In genomic region chr9:114616684-114617520, GRCh38 we compare ENCODE assay signal across 1 cellular context.
TF ChIP-seq lines count a peak whose summit lies in the region.

No MANE protein-coding gene starts in this region.

TF ChIP-seq in HepG2, 621 proteins besides CTCF, POLR2A, EP300 and RAD21:
- TF ChIP-seq KDM2A (CRISPR knock-in tag; IDR thresholded peaks at IDR 0.05; ENCODE audit: borderline replicate concordance, low read depth): no peak
- TF ChIP-seq NR2F6 (IDR thresholded peaks at IDR 0.05): peak; percentile 58; the same call in 1 of the 2 replicates
- TF ChIP-seq NR2F6 (CRISPR knock-in tag; IDR thresholded peaks at IDR 0.05): no peak
- TF ChIP-seq ZNF24 (IDR thresholded peaks at IDR 0.05): no peak
- TF ChIP-seq PATZ1 (CRISPR knock-in tag; IDR thresholded peaks at IDR 0.05): peak; percentile 87
- TF ChIP-seq CHD2 (IDR thresholded peaks at IDR 0.05; ENCODE audit: low read depth, low read length): no peak
- TF ChIP-seq ZNF687 (CRISPR knock-in tag; IDR thresholded peaks at IDR 0.05): peak; percentile 31; the same call in 1 of the 2 replicates
- peak; percentile 31; the same call in 1 of the 2 replicates for TF ChIP-seq TFAP4 (IDR thresholded peaks at IDR 0.05; ENCODE audit: borderline replicate concordance, low read depth)
- TF ChIP-seq RARA (CRISPR knock-in tag; IDR thresholded peaks at IDR 0.05): peak; percentile 45; the same call in 1 of the 2 replicates
- no peak for TF ChIP-seq CEBPZ (IDR thresholded peaks at IDR 0.05; ENCODE audit: low read length)
- TF ChIP-seq ZNF33A (CRISPR knock-in tag; IDR thresholded peaks at IDR 0.05; ENCODE audit: borderline replicate concordance): no peak
- no peak for TF ChIP-seq MAZ (IDR thresholded peaks at IDR 0.05; ENCODE audit: borderline replicate concordance, low read depth, low read length)
- no peak for TF ChIP-seq MAZ (CRISPR knock-in tag; IDR thresholded peaks at IDR 0.05; ENCODE audit: low read depth)
- TF ChIP-seq ZNF557 (CRISPR knock-in tag; IDR thresholded peaks at IDR 0.05): no peak
- TF ChIP-seq PRDM10 (CRISPR knock-in tag; IDR thresholded peaks at IDR 0.05; ENCODE audit: low read depth): peak; percentile 79
- TF ChIP-seq ZBTB3 (CRISPR knock-in tag; IDR thresholded peaks at IDR 0.05; ENCODE audit: borderline replicate concordance, low read depth): no peak
- peak; percentile 38 for TF ChIP-seq HNF4A (CRISPR knock-in tag; IDR thresholded peaks at IDR 0.05)
- TF ChIP-seq CAMTA2 (CRISPR knock-in tag; IDR thresholded peaks at IDR 0.05; ENCODE audit: borderline replicate concordance): no peak
- no peak for TF ChIP-seq CENPT (CRISPR knock-in tag; IDR thresholded peaks at IDR 0.05; ENCODE audit: low read depth)
- no peak for TF ChIP-seq ZFAT (CRISPR knock-in tag; conservative IDR thresholded peaks at IDR 0.05)
- no peak for TF ChIP-seq RELA (CRISPR knock-in tag; IDR thresholded peaks at IDR 0.05)
- TF ChIP-seq ZFP36L1 (CRISPR knock-in tag; IDR thresholded peaks at IDR 0.05): no peak
- no peak for TF ChIP-seq SIX4 (CRISPR knock-in tag; IDR thresholded peaks at IDR 0.05)
- no peak for TF ChIP-seq NFIC (IDR thresholded peaks at IDR 0.05; ENCODE audit: low read length)
TF ChIP-seq in HepG2: peak in this region for 7.
